14 cellular contexts compared by ENCODE assay signal in genomic region chr13:42011601-42012401, GRCh38. TPM values are rescaled to one million over a fixed set of nuclear protein-coding genes. Genes with fewer than 3 reads are reported as not detected.
DNase-seq lines count a peak whose midpoint lies in the region; ATAC-seq, FAIRE-seq and TF ChIP-seq lines count a peak whose summit lies in the region.
"Had no signal": no experiment of that assay in that cellular context is flagged by ENCODE, and none has a peak within 500 bp of the region (broad histone marks: within the 10 kb centered on the region; RNA-seq: fewer than 3 reads in every experiment).

No MANE protein-coding gene starts in this region.

- 47% methylated on average over 16 of the region's 16 CpGs for WGBS in smooth muscle cell (ENCODE audit: low lambda C conversion rate)

- no peaks in the 10 kb centered on the region for H3F3A ChIP-seq in smooth muscle cell (ENCODE audit: low read depth)

- ATAC-seq in left lobe of liver (peak; percentile 55), natural killer cell (no peak)
- ATAC-seq: activated naive CD4-positive, alpha-beta T cell treated with anti-CD3 and anti-CD28 coated beads, Interleukin-2, amount 50 U/mL, for 72 hours had no signal

- no peak overlapping the region for H3K27ac ChIP-seq in smooth muscle cell (ENCODE audit: low read depth)

- no peak overlapping the region for H3K27ac Mint-ChIP-seq in natural killer cell
- H3K27ac Mint-ChIP-seq: activated naive CD4-positive, alpha-beta T cell treated with anti-CD3 and anti-CD28 coated beads, Interleukin-2, amount 50 U/mL, for 72 hours had no signal

- H3K27me3 Mint-ChIP-seq in natural killer cell (ENCODE audit: low read depth in 2 of 2) = peaks cover 35 to 40% of the 10 kb centered on the region in 2 donors

- H3K36me3 Mint-ChIP-seq in natural killer cell = no peaks in the 10 kb centered on the region
- H3K36me3 Mint-ChIP-seq: activated naive CD4-positive, alpha-beta T cell treated with anti-CD3 and anti-CD28 coated beads, Interleukin-2, amount 50 U/mL, for 72 hours had no signal

- no peak overlapping the region for H3K9ac ChIP-seq in smooth muscle cell (ENCODE audit: low read depth)

- H3K9me3 ChIP-seq in smooth muscle cell (replicated peaks; ENCODE audit: low read depth) = no peaks in the 10 kb centered on the region

- peak overlapping the region; percentile 16 for H3K4me3 ChIP-seq in bronchial epithelial cell (ENCODE audit: low read depth, low read length)
- no peak overlapping the region for H3K4me3 ChIP-seq in smooth muscle cell
- H3K4me3 ChIP-seq: lung had no signal

- H3K79me2 ChIP-seq in smooth muscle cell (ENCODE audit: low read depth) = no peaks in the 10 kb centered on the region

- intact Hi-C loops in natural killer cell (cut with micrococcal nuclease) = no loop called here

- H3K4me2 ChIP-seq in smooth muscle cell = no peak overlapping the region

- no peak overlapping the region for H3K4me3 Mint-ChIP-seq in natural killer cell

- H3K4me1 ChIP-seq in smooth muscle cell (ENCODE audit: low read depth) = no peaks in the 10 kb centered on the region

- DNase-seq in NCI-H1105 treated with DMSO at 0.1 percent for 48 hours (lab: John Stamatoyannopoulos, UW) = peak; percentile 17
- DNase-seq in NCI-H1105 (lab: John Stamatoyannopoulos, UW) = no peak
- no peak for DNase-seq in bronchial epithelial cell (ENCODE audit: low read depth)
- DNase-seq in left lobe of liver (ENCODE audit: low spot score) = no peak
- no peak for DNase-seq in smooth muscle cell (lab: John Stamatoyannopoulos, UW; ENCODE audit: unreplicated experiment)
- DNase-seq in NCI-H226 = no peak
- no peak for DNase-seq in natural killer cell
- no peak for DNase-seq in DMS79 treated with DMSO at 0.1 percent for 48 hours (lab: John Stamatoyannopoulos, UW)
- DNase-seq: foreskin melanocyte, KG1, NCI-H2171 had no signal

- no peaks in the 10 kb centered on the region for H4K20me1 ChIP-seq in smooth muscle cell (ENCODE audit: low read depth)

- no peak for TF ChIP-seq CTCF in bronchial epithelial cell (IDR thresholded peaks at IDR 0.05; ENCODE audit: insufficient read depth, low read length, severe bottlenecking)
- TF ChIP-seq CTCF in smooth muscle cell (IDR thresholded peaks at IDR 0.05; ENCODE audit: borderline replicate concordance, insufficient read depth, poor library complexity, severe bottlenecking) = no peak
- no peak for TF ChIP-seq CTCF in natural killer cell (IDR thresholded peaks at IDR 0.05)

- H2AFZ ChIP-seq in smooth muscle cell (ENCODE audit: low read depth) = peak overlapping the region; percentile 0

- H3K36me3 ChIP-seq in bronchial epithelial cell (ENCODE audit: control insufficient read depth, insufficient read depth, low read length) (no peaks in the 10 kb centered on the region), smooth muscle cell (ENCODE audit: low read depth) (no peaks in the 10 kb centered on the region)

- H3K9me3 Mint-ChIP-seq in natural killer cell = no peaks in the 10 kb centered on the region
- H3K9me3 Mint-ChIP-seq: activated naive CD4-positive, alpha-beta T cell treated with anti-CD3 and anti-CD28 coated beads, Interleukin-2, amount 50 U/mL, for 72 hours had no signal

- H3K27me3 ChIP-seq in bronchial epithelial cell (ENCODE audit: control insufficient read depth, insufficient read depth, low read length) (no peaks in the 10 kb centered on the region), smooth muscle cell (ENCODE audit: low read depth) (no peaks in the 10 kb centered on the region)

- no peak for FAIRE-seq in bronchial epithelial cell (lab: Jason Lieb, UNC)
- FAIRE-seq: A204.1 had no signal

- peaks cover 0 to 6% of the 10 kb centered on the region in 2 donors for H3K4me1 Mint-ChIP-seq in natural killer cell

RNA-seq across cellular contexts. Expression of gene DGKH, which starts 36.6 kb away (rescaled TPM):
- total RNA-seq in bronchial epithelial cell (16.8 TPM in 2 replicates), left lobe of liver (1.1 TPM), smooth muscle cell (6.8 and 7.1 TPM in 2 replicates), natural killer cell (1 to 10 TPM; 1.1 to 3.4 (median 1.2) TPM)
- 1.3 and 2.6 TPM in 2 replicates for polyA plus RNA-seq in smooth muscle cell

RNA-seq across cellular contexts. Expression of gene VWA8, which starts 50.9 kb away (rescaled TPM):
- total RNA-seq in bronchial epithelial cell (17.1 and 18.9 TPM in 2 replicates), left lobe of liver (24.8 TPM), smooth muscle cell (14.4 and 17.2 TPM in 2 replicates), natural killer cell (10 to 100 TPM; 21.9 to 27.5 (median 22.6) TPM)
- polyA plus RNA-seq in smooth muscle cell = 2.6 and 3.6 TPM in 2 replicates
